ENCODE assay signal across 9 cellular contexts in the genomic region with DNA sequence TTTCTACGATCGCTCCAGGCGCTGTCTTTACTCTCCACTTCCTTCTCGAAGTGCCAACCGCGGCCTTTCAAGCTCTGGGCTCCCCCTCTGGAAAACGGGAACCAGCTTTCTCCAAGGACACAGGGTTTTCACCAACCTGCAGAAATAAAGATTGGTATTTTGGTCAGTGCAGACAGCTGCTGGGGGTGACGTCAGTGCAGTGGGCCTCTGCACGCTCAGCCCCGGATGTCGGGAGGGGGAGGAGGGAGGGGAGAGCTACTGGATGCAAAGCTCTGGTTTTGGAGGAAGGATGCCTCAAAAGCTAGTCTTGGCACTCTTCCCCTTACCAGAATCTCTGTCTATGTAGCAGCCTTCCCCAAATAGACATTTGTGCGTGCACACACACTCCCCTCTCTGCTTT. TPM values are rescaled to one million over a fixed set of nuclear protein-coding genes. Genes with fewer than 3 reads are reported as not detected.
DNase-seq lines count a peak whose midpoint lies in the region; ATAC-seq, FAIRE-seq and TF ChIP-seq lines count a peak whose summit lies in the region.
"Had no signal": no experiment of that assay in that cellular context is flagged by ENCODE, and none has a peak within 500 bp of the region (broad histone marks: within the 10 kb centered on the region; RNA-seq: fewer than 3 reads in every experiment).

No MANE protein-coding gene starts in this region.

- peak; percentile 85 for ATAC-seq in GM21515 (IDR thresholded peaks at IDR 0.05; ENCODE audit: unreplicated experiment)
- ATAC-seq in activated CD8-positive, alpha-beta memory T cell treated with anti-CD3 and anti-CD28 coated beads, Interleukin-2, amount 10 ng/mL, durations not matched to agents 7 days and 5 days: peak; percentile 82

- H3K27ac Mint-ChIP-seq in activated CD8-positive, alpha-beta memory T cell treated with anti-CD3 and anti-CD28 coated beads, Interleukin-2, amount 10 ng/mL, durations not matched to agents 7 days and 5 days: no peak overlapping the region

- POLR2A ChIA-PET in GM10248 (lab: Yijun Ruan, JAX): no interaction called here

- H3K4me3 Mint-ChIP-seq in activated CD8-positive, alpha-beta memory T cell treated with anti-CD3 and anti-CD28 coated beads, Interleukin-2, amount 10 ng/mL, durations not matched to agents 7 days and 5 days: no peak overlapping the region

- H3K27ac ChIP-seq in left ventricle myocardium inferior (replicated peaks): no peak overlapping the region
- H3K27ac ChIP-seq: neutrophil had no signal

- H3K9me3 ChIP-seq in left ventricle myocardium inferior (replicated peaks): no peaks in the 10 kb centered on the region
- H3K9me3 ChIP-seq: neutrophil had no signal

- peak overlapping the region; percentile 10 for H3K4me3 ChIP-seq in left ventricle myocardium inferior

- FAIRE-seq in urothelium cell line (lab: Jason Lieb, UNC): no peak

- CTCF ChIA-PET in GM10248 (lab: Yijun Ruan, JAX): interaction anchor here (1.3 kb wide), 1 partner anchor 20 kb away, joined by 3 read pairs; the partner anchor contains the start of gene HRK
- CTCF ChIA-PET in activated CD8-positive, alpha-beta memory T cell treated with anti-CD3 and anti-CD28 coated beads, Interleukin-2, amount 10 ng/mL, durations not matched to agents 7 days and 5 days (lab: Charles Lee): no interaction called here

- peaks cover 51% of the 10 kb centered on the region for H3K27me3 Mint-ChIP-seq in activated CD8-positive, alpha-beta memory T cell treated with anti-CD3 and anti-CD28 coated beads, Interleukin-2, amount 10 ng/mL, durations not matched to agents 7 days and 5 days

- H3K27me3 ChIP-seq in left ventricle myocardium inferior (ENCODE audit: low read depth): peaks cover 39% of the 10 kb centered on the region

- H3K4me1 Mint-ChIP-seq in activated CD8-positive, alpha-beta memory T cell treated with anti-CD3 and anti-CD28 coated beads, Interleukin-2, amount 10 ng/mL, durations not matched to agents 7 days and 5 days: peaks cover 14% of the 10 kb centered on the region

- intact Hi-C loops in left ventricle myocardium inferior (cut with micrococcal nuclease): no loop called here

- peaks cover 12% of the 10 kb centered on the region for H3K4me1 ChIP-seq in left ventricle myocardium inferior

- H3K9me3 Mint-ChIP-seq in activated CD8-positive, alpha-beta memory T cell treated with anti-CD3 and anti-CD28 coated beads, Interleukin-2, amount 10 ng/mL, durations not matched to agents 7 days and 5 days (ENCODE audit: low read depth): no peaks in the 10 kb centered on the region

- peaks cover 2% of the 10 kb centered on the region for H3K36me3 Mint-ChIP-seq in activated CD8-positive, alpha-beta memory T cell treated with anti-CD3 and anti-CD28 coated beads, Interleukin-2, amount 10 ng/mL, durations not matched to agents 7 days and 5 days

- TF ChIP-seq CTCF in GM10248 (IDR thresholded peaks at IDR 0.05; ENCODE audit: control extremely low read depth, extremely low read depth, low read depth, missing control alignments) (no peak), left ventricle myocardium inferior (IDR thresholded peaks at IDR 0.05; ENCODE audit: borderline replicate concordance) (no peak)

- H3K36me3 ChIP-seq in left ventricle myocardium inferior: no peaks in the 10 kb centered on the region
- H3K36me3 ChIP-seq: neutrophil had no signal

- DNase-seq in GM10248 (ENCODE audit: extremely low spot score) (peak; percentile 69), HT1080 (ENCODE audit: low read depth) (peak; percentile 48), left ventricle myocardium inferior (peak; percentile 52), urothelium cell line (ENCODE audit: low spot score) (peak; percentile 85), T-helper 9 cell (no peak)
- DNase-seq in activated CD8-positive, alpha-beta memory T cell treated with anti-CD3 and anti-CD28 coated beads, Interleukin-2, amount 10 ng/mL, durations not matched to agents 7 days and 5 days: peak; percentile 79

RNA-seq across cellular contexts. Expression of gene HRK, which starts 19.9 kb away (rescaled TPM):
- total RNA-seq in HT1080 (2014; rRNA removed; shearing (Covaris generic)): 0.06 and 0.07 TPM in 2 replicates
- polyA plus RNA-seq in HT1080 (2015; cell fraction: cytosol; rRNA removed): 0.01 TPM in 1 of 2 replicates, not detected in the other
- not detected in 2 replicates for polyA plus RNA-seq in HT1080 (2015; cell fraction: nucleus; rRNA removed)
- not detected for total RNA-seq in activated CD8-positive, alpha-beta memory T cell treated with anti-CD3 and anti-CD28 coated beads, Interleukin-2, amount 10 ng/mL, durations not matched to agents 7 days and 5 days
- 0.77 TPM for total RNA-seq in left ventricle myocardium inferior
- total RNA-seq: activated CD8-positive, alpha-beta memory T cell treated with anti-CD3 and anti-CD28 coated beads for 36 hours had no signal

RNA-seq across cellular contexts. Expression of gene FBXW8, which starts 49.4 kb away (rescaled TPM):
- total RNA-seq in HT1080 (2014; rRNA removed; shearing (Covaris generic)): 7.1 and 9.1 TPM in 2 replicates
- 8.9 and 11.1 TPM in 2 replicates for polyA plus RNA-seq in HT1080 (2015; cell fraction: cytosol; rRNA removed)
- polyA plus RNA-seq in HT1080 (2015; cell fraction: nucleus; rRNA removed): 12.6 and 16.7 TPM in 2 replicates
- 10 to 100 TPM; 11.5 to 12.8 TPM for total RNA-seq in activated CD8-positive, alpha-beta memory T cell treated with anti-CD3 and anti-CD28 coated beads, Interleukin-2, amount 10 ng/mL, durations not matched to agents 7 days and 5 days
- total RNA-seq in left ventricle myocardium inferior: 8.5 TPM
